ENCODE assay signal across 9 cellular contexts in genomic region chr1:99264201-99265021, GRCh38. TPM values are rescaled to one million over a fixed set of nuclear protein-coding genes. Genes with fewer than 3 reads are reported as not detected.
DNase-seq lines count a peak whose midpoint lies in the region; ATAC-seq and TF ChIP-seq lines count a peak whose summit lies in the region.
"Had no signal": no experiment of that assay in that cellular context is flagged by ENCODE, and none has a peak within 500 bp of the region (broad histone marks: within the 10 kb centered on the region; RNA-seq: fewer than 3 reads in every experiment).

Gene PLPPR4, plus strand, starts transcription at chr1:99264492. Its CDS starts 102 bp downstream, at chr1:99264594.

- WGBS in ectodermal cell, 2 experiments, result 5 to 6% methylated on average over 51 of the region's 51 CpGs
- WGBS in right lobe of liver (ENCODE audit: insufficient coverage, low coverage, low lambda C conversion rate, missing lambda C conversion rate), result 4% methylated on average over 35 of the region's 51 CpGs

- H3K36me3 ChIP-seq in ectodermal cell (ENCODE audit: control insufficient read depth, insufficient read depth, low read length) (no peaks in the 10 kb centered on the region), right lobe of liver (no peaks in the 10 kb centered on the region)
- H3K36me3 ChIP-seq: BLaER1 had no signal

- no peak for TF ChIP-seq POLR2A in right lobe of liver (IDR thresholded peaks at IDR 0.05)

- intact Hi-C loops in right lobe of liver (cut with DNase I), result no loop called here

- no peak for TF ChIP-seq CTCF in right lobe of liver (IDR thresholded peaks at IDR 0.05)

- no peaks in the 10 kb centered on the region for H3K9me3 ChIP-seq in ectodermal cell (ENCODE audit: control insufficient read depth, low read length)
- no peaks in the 10 kb centered on the region for H3K9me3 ChIP-seq in right lobe of liver
- H3K9me3 ChIP-seq: BLaER1 had no signal

- DNase-seq in NCI-H1417 (lab: John Stamatoyannopoulos, UW) (peak; percentile 39 to 73 (median 72)), NCI-H1417 treated with DMSO at 0.1 percent for 48 hours (lab: John Stamatoyannopoulos, UW) (no peak), NOMO-1 treated with dmso at 0.1 percent for 144 hours (lab: John Stamatoyannopoulos, UW; ENCODE audit: unreplicated experiment) (peak; percentile 27), right lobe of liver (peak; percentile 48 to 58 (median 50)), superior temporal gyrus (ENCODE audit: extremely low spot score) (peak; percentile 48), NCI-H226 (no peak), GOT3 (lab: John Stamatoyannopoulos, UW) (no peak)

- no peak within 1 kb of the TSS for H3K27ac ChIP-seq in ectodermal cell (ENCODE audit: insufficient read depth, low read depth, low read length, poor library complexity, severe bottlenecking)
- H3K27ac ChIP-seq in right lobe of liver, result no peak within 1 kb of the TSS
- H3K27ac ChIP-seq: BLaER1 had no signal

- ATAC-seq in right lobe of liver, result peak; percentile 91 to 96 (median 95)

- H3K4me1 ChIP-seq in ectodermal cell (ENCODE audit: control insufficient read depth, insufficient read depth, low read length), result no peaks in the 10 kb centered on the region
- H3K4me1 ChIP-seq in right lobe of liver, result no peaks in the 10 kb centered on the region
- H3K4me1 ChIP-seq: BLaER1 had no signal

- H3K27me3 ChIP-seq in ectodermal cell (ENCODE audit: control insufficient read depth, insufficient read depth, low read length, poor library complexity, severe bottlenecking) (peaks cover 33% of the 10 kb centered on the region), right lobe of liver (no peaks in the 10 kb centered on the region)
- H3K27me3 ChIP-seq: BLaER1 had no signal

- H3K4me3 ChIP-seq in ectodermal cell (ENCODE audit: insufficient read depth, low read depth, low read length) (peak within 1 kb of the TSS; percentile 30), right lobe of liver (peak within 1 kb of the TSS; percentile 19 to 43 (median 39))
- H3K4me3 ChIP-seq: BLaER1 had no signal

RNA-seq across cellular contexts. Expression of gene PLPPR4, which starts in this region (rescaled TPM):
- polyA plus RNA-seq in ectodermal cell (2013, experiment 1 of 4), result 0.67 TPM
- 0.68 TPM for polyA plus RNA-seq in ectodermal cell (2013, experiment 2 of 4)
- polyA plus RNA-seq in ectodermal cell (2013, experiment 3 of 4), result 0.91 TPM
- 0.93 TPM for polyA plus RNA-seq in ectodermal cell (2013, experiment 4 of 4)
- total RNA-seq in right lobe of liver, result under 1 TPM in 3 of 6 experiments, not detected in 3; 0.12 to 0.19 (median 0.18) TPM

Comparison
In these comparisons a context has a peak if more than half of its experiments do, and no peak if none do; other contexts are left out.
1. DNase-seq: peak in NCI-H1417 (3 of 3), NOMO-1 treated with dmso at 0.1 percent for 144 hours (single experiment) and superior temporal gyrus (single experiment); none in NCI-H1417 treated with DMSO at 0.1 percent for 48 hours (single experiment), NCI-H226 (single experiment) and GOT3 (single experiment).
2. Peak in DNase-seq, ATAC-seq and H3K4me3 ChIP-seq in right lobe of liver; RNA of the gene not detected or under 1 TPM.